1 cellular context compared by ENCODE assay signal in genomic region chr2:69570474-69570873, GRCh38.
TF ChIP-seq lines count a peak whose summit lies in the region.

No MANE protein-coding gene starts in this region.

TF ChIP-seq in GM12878, 131 proteins besides CTCF, POLR2A, EP300 and RAD21 (continued from another document):
- TF ChIP-seq USF1 (IDR thresholded peaks at IDR 0.05; ENCODE audit: borderline replicate concordance, extremely low read length, insufficient read depth, low read depth, low read length) (no peak), RELB (IDR thresholded peaks at IDR 0.05; ENCODE audit: low read depth) (no peak), BRCA1 (IDR thresholded peaks at IDR 0.05; ENCODE audit: low read depth, low read length) (no peak), YY1 (IDR thresholded peaks at IDR 0.05; ENCODE audit: low read depth, low read length) (no peak), EGR1 (IDR thresholded peaks at IDR 0.05; ENCODE audit: borderline replicate concordance in 1 of 2, low read depth in 2 of 2, low read length in 2 of 2) (no peak)
TF ChIP-seq in GM12878: peak in this region for 0.
